11 cellular contexts compared by ENCODE assay signal in genomic region chr7:19106308-19107141, GRCh38. TPM values are rescaled to one million over a fixed set of nuclear protein-coding genes. Genes with fewer than 3 reads are reported as not detected.
DNase-seq lines count a peak whose midpoint lies in the region; ATAC-seq, FAIRE-seq and TF ChIP-seq lines count a peak whose summit lies in the region.
"Had no signal": no experiment of that assay in that cellular context is flagged by ENCODE, and none has a peak within 500 bp of the region (broad histone marks: within the 10 kb centered on the region; RNA-seq: fewer than 3 reads in every experiment).

No MANE protein-coding gene starts in this region.

- H3K4me3 Mint-ChIP-seq in activated T-cell treated with anti-CD3 and anti-CD28 coated beads, Interleukin-2, amount 50 U/mL, for 4 hours: no peak overlapping the region
- H3K4me3 Mint-ChIP-seq: activated naive CD4-positive, alpha-beta T cell treated with anti-CD3 and anti-CD28 coated beads for 36 hours; T-cell had no signal

- H3K4me3 ChIP-seq in mammary epithelial cell (replicated peaks in 1 of 3; ENCODE audit: insufficient read depth in 1 of 3, low read depth in 2 of 3, low read length in 3 of 3) (no peak overlapping the region), keratinocyte (ENCODE audit: control insufficient read depth in 2 of 3, extremely low read depth in 1 of 3, insufficient read depth in 2 of 3, low read depth in 1 of 3, low read length in 3 of 3) (peak overlapping the region in 1 of 3 experiments; percentile 25), suprapubic skin (peak overlapping the region; percentile 46)

- H3K4me2 ChIP-seq in mammary epithelial cell (ENCODE audit: insufficient read depth, low read depth, low read length): peak overlapping the region; percentile 39
- H3K4me2 ChIP-seq in keratinocyte (ENCODE audit: control insufficient read depth, extremely low read depth, insufficient read depth, low read depth, low read length): peak overlapping the region; percentile 79

- TF ChIP-seq CTCF in mammary epithelial cell (conservative IDR thresholded peaks at IDR 0.05 in 1 of 2, IDR thresholded peaks at IDR 0.05 in 1 of 2; ENCODE audit: extremely low read depth in 1 of 2, insufficient read depth in 1 of 2, low read depth in 1 of 2, low read length in 2 of 2) (no peak), keratinocyte (optimal IDR thresholded peaks at IDR 0.05 in 1 of 3, IDR thresholded peaks at IDR 0.05 in 1 of 3, conservative IDR thresholded peaks at IDR 0.05 in 1 of 3; ENCODE audit: extremely low read depth in 1 of 3, insufficient read depth in 2 of 3, low read length in 3 of 3) (no peak), suprapubic skin (IDR thresholded peaks at IDR 0.05) (no peak)

- H3K4me1 ChIP-seq in mammary epithelial cell (ENCODE audit: insufficient read depth, low read length) (peaks cover 4% of the 10 kb centered on the region), keratinocyte (ENCODE audit: control insufficient read depth, extremely low read depth, insufficient read depth, low read length) (peaks cover 12% of the 10 kb centered on the region), suprapubic skin (peaks cover 32% of the 10 kb centered on the region)

- FAIRE-seq in keratinocyte (lab: Jason Lieb, UNC): no peak

- H3K27me3 Mint-ChIP-seq in activated T-cell treated with anti-CD3 and anti-CD28 coated beads, Interleukin-2, amount 50 U/mL, for 4 hours (ENCODE audit: low read depth): peaks cover 84% of the 10 kb centered on the region

- 16% methylated on average over 19 of the region's 45 CpGs for WGBS in mammary epithelial cell (ENCODE audit: low coverage, missing lambda C conversion rate)
- WGBS in suprapubic skin: 3% methylated on average over 26 of the region's 45 CpGs

- no peaks in the 10 kb centered on the region for H3K9me3 ChIP-seq in mammary epithelial cell (replicated peaks; ENCODE audit: insufficient read depth, low read length)
- H3K9me3 ChIP-seq in keratinocyte (ENCODE audit: control insufficient read depth, low read depth, low read length): no peaks in the 10 kb centered on the region
- no peaks in the 10 kb centered on the region for H3K9me3 ChIP-seq in suprapubic skin

- no peak for TF ChIP-seq POLR2A in suprapubic skin (IDR thresholded peaks at IDR 0.05)

- H3K27ac ChIP-seq in mammary epithelial cell (ENCODE audit: insufficient read depth, low read depth, low read length) (no peak overlapping the region), keratinocyte (ENCODE audit: control insufficient read depth, insufficient read depth, low read length) (no peak overlapping the region), suprapubic skin (peak overlapping the region; percentile 88)

- H3K36me3 ChIP-seq in mammary epithelial cell (ENCODE audit: insufficient read depth, low read length) (no peaks in the 10 kb centered on the region), keratinocyte (ENCODE audit: control insufficient read depth in 2 of 2, extremely low read depth in 1 of 2, insufficient read depth in 2 of 2, low read length in 2 of 2) (no peaks in the 10 kb centered on the region), suprapubic skin (no peaks in the 10 kb centered on the region)

- ATAC-seq in activated T-cell treated with anti-CD3 and anti-CD28 coated beads, Interleukin-2, amount 50 U/mL, for 4 hours: no peak
- ATAC-seq in GM18870 (IDR thresholded peaks at IDR 0.05; ENCODE audit: unreplicated experiment): no peak
- ATAC-seq: T-cell had no signal

- H3K36me3 Mint-ChIP-seq in activated T-cell treated with anti-CD3 and anti-CD28 coated beads, Interleukin-2, amount 50 U/mL, for 4 hours (ENCODE audit: insufficient read depth): no peaks in the 10 kb centered on the region
- H3K36me3 Mint-ChIP-seq: T-cell had no signal

- H3K4me1 Mint-ChIP-seq in activated T-cell treated with anti-CD3 and anti-CD28 coated beads, Interleukin-2, amount 50 U/mL, for 4 hours (ENCODE audit: low read depth): no peaks in the 10 kb centered on the region

- H4K20me1 ChIP-seq in mammary epithelial cell (ENCODE audit: insufficient read depth, low read length) (no peaks in the 10 kb centered on the region), keratinocyte (ENCODE audit: control insufficient read depth, extremely low read depth, insufficient read depth, low read length) (no peaks in the 10 kb centered on the region)

- no TSS peak for BruUV-seq in mammary epithelial cell (replicated peaks; lab: Mats Ljungman, UMichigan)

- intact Hi-C loops in mammary epithelial cell (cut with micrococcal nuclease): no loop called here

- TF ChIP-seq EP300 in suprapubic skin (IDR thresholded peaks at IDR 0.05): no peak

- H3K9me1 ChIP-seq in keratinocyte (ENCODE audit: control insufficient read depth, extremely low read depth, insufficient read depth, low read length): no peaks in the 10 kb centered on the region

- no peaks in the 10 kb centered on the region for H3K79me2 ChIP-seq in mammary epithelial cell (ENCODE audit: insufficient read depth, low read length)
- H3K79me2 ChIP-seq in keratinocyte (ENCODE audit: control insufficient read depth, insufficient read depth, low read length): no peaks in the 10 kb centered on the region

- H3K9ac ChIP-seq in mammary epithelial cell (ENCODE audit: insufficient read depth, low read length) (no peak overlapping the region), keratinocyte (ENCODE audit: control insufficient read depth, extremely low read depth, insufficient read depth, low read length) (no peak overlapping the region)

- no peaks in the 10 kb centered on the region for H3K9me3 Mint-ChIP-seq in activated T-cell treated with anti-CD3 and anti-CD28 coated beads, Interleukin-2, amount 50 U/mL, for 4 hours

- dilution Hi-C loops in mammary epithelial cell (cut with HindIII; ENCODE audit: low sequenced_read_pairs) (no loop called here), keratinocyte (cut with MboI; ENCODE audit: extremely low pct_ligation_motif_present, low sequenced_read_pairs) (no loop called here)

- H3K27me3 ChIP-seq in mammary epithelial cell (ENCODE audit: insufficient read depth, low read length): peaks cover 61% of the 10 kb centered on the region
- H3K27me3 ChIP-seq in keratinocyte (ENCODE audit: control insufficient read depth, extremely low read depth, insufficient read depth, low read length): peaks cover 61% of the 10 kb centered on the region
- H3K27me3 ChIP-seq in suprapubic skin: peaks cover 85% of the 10 kb centered on the region

- in situ Hi-C loops in mammary epithelial cell (cut with MboI; ENCODE audit: low sequenced_read_pairs in 2 of 2): loop anchor here in 1 of 2 donors (25.0 kb wide), 1 partner anchor 556 kb away; no protein-coding TSS in a partner anchor

- peak overlapping the region; percentile 22 for H2AFZ ChIP-seq in mammary epithelial cell (ENCODE audit: low read depth, low read length)
- no peak overlapping the region for H2AFZ ChIP-seq in keratinocyte (ENCODE audit: control insufficient read depth, low read length)

- CTCF ChIA-PET in mammary epithelial cell (lab: Charles Lee; ENCODE audit: low non-redundant PET): no interaction called here

- peak; percentile 4 to 42 for DNase-seq in NCI-H524 (lab: John Stamatoyannopoulos, UW)
- no peak for DNase-seq in NCI-H524 treated with DMSO at 0.1 percent for 48 hours (lab: John Stamatoyannopoulos, UW)
- DNase-seq in mammary epithelial cell: no peak
- no peak for DNase-seq in keratinocyte (ENCODE audit: low read depth, low spot score)
- no peak for DNase-seq in suprapubic skin (ENCODE audit: low spot score in 2 of 2)
- no peak for DNase-seq in mucosa of gallbladder (ENCODE audit: low spot score)
- no peak for DNase-seq in activated T-cell treated with anti-CD3 and anti-CD28 coated beads, Interleukin-2, amount 50 U/mL, for 4 hours
- DNase-seq: activated naive CD4-positive, alpha-beta T cell treated with anti-CD3 and anti-CD28 coated beads for 36 hours; stimulated activated CD4-positive, alpha-beta T cell treated with anti-CD3 and anti-CD28 coated beads, Interleukin-1b, Interleukin-23, amount 100 ng/mL, for 48 hours; T-cell had no signal

RNA-seq across cellular contexts. Expression of gene TWIST1, which starts 10.9 kb away (rescaled TPM):
- total RNA-seq in mammary epithelial cell (1 to 10 TPM; 2.3 TPM), suprapubic skin (10 to 100 TPM in 3 of 4 donors, 1 to 10 TPM in 1; 4.0 to 12.7 (median 10.5) TPM), mucosa of gallbladder (5.4 TPM)
- polyA plus RNA-seq in mammary epithelial cell (1.6 TPM), keratinocyte (1.5 to 3.0 TPM (median 1.7 TPM) in 3 replicates)
- polyA minus RNA-seq in mammary epithelial cell (0.36 TPM), keratinocyte (0.74 to 3.1 TPM in 2 of 3 replicates, not detected in the other)
- 1.1 TPM for polyA plus RNA-seq in keratinocyte (2011; ENCODE audit: low read depth)
- 2.2 and 4.0 TPM in 2 replicates for polyA plus RNA-seq in keratinocyte (2011; cell fraction: cytosol; rRNA removed)
- 2.1 and 3.5 TPM in 2 replicates for polyA plus RNA-seq in keratinocyte (2011; cell fraction: nucleus; rRNA removed)
- 2.7 and 3.3 TPM in 2 replicates for polyA plus RNA-seq in keratinocyte (2012; ENCODE audit: low replicate concordance)
- polyA minus RNA-seq in keratinocyte (2011; cell fraction: cytosol; rRNA and poly(A)+ RNA removed): 6.5 TPM
- polyA minus RNA-seq in keratinocyte (2011; cell fraction: nucleus; rRNA and poly(A)+ RNA removed): 1.6 and 1.7 TPM in 2 replicates
- total RNA-seq in activated T-cell treated with anti-CD3 and anti-CD28 coated beads, Interleukin-2, amount 50 U/mL, for 4 hours: 1 to 10 TPM in 1 of 3 donors, under 1 TPM in 2; 0.15 to 2.4 (median 0.95) TPM
- total RNA-seq: activated naive CD4-positive, alpha-beta T cell treated with anti-CD3 and anti-CD28 coated beads for 36 hours had no signal

RNA-seq across cellular contexts. Expression of gene FERD3L, which starts 38.7 kb away (rescaled TPM):
- not detected for total RNA-seq in mammary epithelial cell
- not detected for polyA plus RNA-seq in mammary epithelial cell
- not detected for polyA minus RNA-seq in mammary epithelial cell
- polyA plus RNA-seq in keratinocyte: not detected in 3 replicates
- polyA plus RNA-seq in keratinocyte (2011; ENCODE audit: low read depth): not detected
- not detected in 2 replicates for polyA plus RNA-seq in keratinocyte (2011; cell fraction: cytosol; rRNA removed)
- not detected in 2 replicates for polyA plus RNA-seq in keratinocyte (2011; cell fraction: nucleus; rRNA removed)
- polyA plus RNA-seq in keratinocyte (2012; ENCODE audit: low replicate concordance): not detected in 2 replicates
- polyA minus RNA-seq in keratinocyte: not detected in 3 replicates
- polyA minus RNA-seq in keratinocyte (2011; cell fraction: cytosol; rRNA and poly(A)+ RNA removed): not detected
- not detected in 2 replicates for polyA minus RNA-seq in keratinocyte (2011; cell fraction: nucleus; rRNA and poly(A)+ RNA removed)
- total RNA-seq in suprapubic skin: not detected
- total RNA-seq in mucosa of gallbladder: not detected
- not detected for total RNA-seq in activated T-cell treated with anti-CD3 and anti-CD28 coated beads, Interleukin-2, amount 50 U/mL, for 4 hours
- total RNA-seq: activated naive CD4-positive, alpha-beta T cell treated with anti-CD3 and anti-CD28 coated beads for 36 hours; T-cell had no signal

Comparison
In these comparisons a context has a peak if more than half of its experiments do, and no peak if none do; other contexts are left out.
1. DNase-seq: peak in NCI-H524 (2 of 2); none in NCI-H524 treated with DMSO at 0.1 percent for 48 hours (single experiment), mammary epithelial cell (single experiment), keratinocyte (single experiment), suprapubic skin (0 of 2), mucosa of gallbladder (single experiment) and activated T-cell treated with anti-CD3 and anti-CD28 coated beads, Interleukin-2, amount 50 U/mL, for 4 hours (single experiment).